30 cellular contexts compared by ENCODE assay signal in the genomic region with DNA sequence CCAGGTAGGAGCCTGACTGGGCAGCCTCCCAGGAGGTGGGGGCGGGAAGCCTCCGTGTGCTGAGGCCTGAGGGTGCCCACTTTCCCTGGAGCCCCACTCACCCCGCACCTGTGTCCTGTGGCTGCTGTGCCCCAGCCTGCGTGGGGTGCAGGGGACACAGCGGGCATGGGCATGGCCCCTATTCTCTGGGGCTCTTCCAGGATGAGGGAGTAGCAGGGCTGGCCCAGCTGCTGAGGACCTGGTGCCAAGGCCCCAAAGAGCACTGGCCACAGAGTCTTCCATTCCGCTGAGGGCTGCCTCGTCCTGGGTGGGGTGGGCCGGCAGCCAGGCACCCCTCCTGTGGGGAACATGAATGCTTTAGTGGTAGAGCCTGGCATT. TPM values are rescaled to one million over a fixed set of nuclear protein-coding genes. Genes with fewer than 3 reads are reported as not detected.
"Had no signal": no experiment of that assay in that cellular context is flagged by ENCODE, and none has a peak within 500 bp of the region (broad histone marks: within the 10 kb centered on the region; RNA-seq: fewer than 3 reads in every experiment).

No MANE protein-coding gene starts in this region.

- DNase-seq: naive thymus-derived CD4-positive, alpha-beta T cell; natural killer cell; nucleus accumbens; ovary; psoas muscle; right cardiac atrium; right lobe of liver; sigmoid colon; small intestine; stimulated activated CD4-positive, alpha-beta T cell treated with anti-CD3 and anti-CD28 coated beads, Interleukin-15, amount 100 ng/mL, for 24 hours; stimulated activated CD4-positive, alpha-beta T cell treated with anti-CD3 and anti-CD28 coated beads, Interleukin-2, amount 100 ng/mL, for 24 hours; stimulated activated CD4-positive, alpha-beta T cell treated with anti-CD3 and anti-CD28 coated beads, Interleukin-2, amount 100 ng/mL, for 48 hours; stimulated activated CD4-positive, alpha-beta T cell treated with anti-CD3 and anti-CD28 coated beads, Interleukin-4, amount 100 ng/mL, for 24 hours; stimulated activated naive CD4-positive, alpha-beta T cell; stimulated activated naive CD8-positive, alpha-beta T cell treated with anti-CD3 and anti-CD28 coated beads, Interleukin-15, amount 100 ng/mL, for 72 hours; stimulated activated naive CD8-positive, alpha-beta T cell treated with anti-CD3 and anti-CD28 coated beads, Interleukin-15, Interleukin-2, amounts not matched to agents 100 U/mL and 50 U/mL, for 24 hours; substantia nigra; testis; tibial artery; transverse colon; upper lobe of right lung; uterus had no signal

- H3K27ac ChIP-seq: neural progenitor cell, neutrophil, ovary, parathyroid adenoma, psoas muscle, right lobe of liver, sigmoid colon, suprapubic skin, testis, tibial artery, transverse colon, upper lobe of right lung, uterus had no signal

- H3K79me2 ChIP-seq: parathyroid adenoma had no signal

- H3K27ac Mint-ChIP-seq: natural killer cell; neural progenitor cell; progenitor cell of endocrine pancreas; stimulated activated memory B cell treated with anti-CD40 and anti-IgM and Interleukin-4, amounts not matched to agents 10 μg/mL and 1 μg/mL and 100 μg/mL, for 72 hours; type B pancreatic cell had no signal

- FAIRE-seq: small intestine had no signal

- H3K27me3 Mint-ChIP-seq: type B pancreatic cell had no signal

- H3K4me2 ChIP-seq: neural progenitor cell had no signal

- H3K9me3 ChIP-seq: neutrophil, ovary, psoas muscle, right lobe of liver, sigmoid colon, suprapubic skin, testis, tibial artery, transverse colon, upper lobe of right lung, uterus had no signal

- H2AFZ ChIP-seq: neural progenitor cell, parathyroid adenoma had no signal

- H3K27me3 ChIP-seq: neural progenitor cell, ovary, right lobe of liver, sigmoid colon, suprapubic skin, testis, tibial artery, upper lobe of right lung, uterus had no signal

- H3K36me3 ChIP-seq: neural progenitor cell, neutrophil, ovary, right lobe of liver, sigmoid colon, suprapubic skin, tibial artery, transverse colon, upper lobe of right lung, uterus had no signal

- H3K4me3 Mint-ChIP-seq: naive thymus-derived CD4-positive, alpha-beta T cell; natural killer cell; nephron; neural progenitor cell; stimulated activated memory B cell treated with anti-CD40 and anti-IgM and Interleukin-4, amounts not matched to agents 10 μg/mL and 1 μg/mL and 100 μg/mL, for 72 hours; stimulated activated naive CD8-positive, alpha-beta T cell treated with anti-CD3 and anti-CD28 coated beads, Interleukin-15, amount 100 ng/mL, for 72 hours; type B pancreatic cell had no signal

- ATAC-seq: naive thymus-derived CD4-positive, alpha-beta T cell; natural killer cell; psoas muscle; right cardiac atrium; right lobe of liver; stimulated activated memory B cell treated with anti-CD40 and anti-IgM and Interleukin-4, amounts not matched to agents 10 μg/mL and 1 μg/mL and 100 μg/mL, for 72 hours; stimulated activated naive CD8-positive, alpha-beta T cell treated with anti-CD3 and anti-CD28 coated beads, Interleukin-15, amount 100 ng/mL, for 72 hours; stimulated activated naive CD8-positive, alpha-beta T cell treated with anti-CD3 and anti-CD28 coated beads, Interleukin-15, Interleukin-2, amounts not matched to agents 100 U/mL and 50 U/mL, for 24 hours; upper lobe of right lung had no signal

- H3K9me3 Mint-ChIP-seq: natural killer cell; nephron; neural progenitor cell; stimulated activated memory B cell treated with anti-CD40 and anti-IgM and Interleukin-4, amounts not matched to agents 10 μg/mL and 1 μg/mL and 100 μg/mL, for 72 hours; stimulated activated naive CD8-positive, alpha-beta T cell treated with anti-CD3 and anti-CD28 coated beads, Interleukin-15, amount 100 ng/mL, for 72 hours; type B pancreatic cell had no signal

- H3K36me3 Mint-ChIP-seq: naive thymus-derived CD4-positive, alpha-beta T cell; natural killer cell; neural progenitor cell; stimulated activated memory B cell treated with anti-CD40 and anti-IgM and Interleukin-4, amounts not matched to agents 10 μg/mL and 1 μg/mL and 100 μg/mL, for 72 hours; type B pancreatic cell had no signal

- H3K4me3 ChIP-seq: neural progenitor cell, ovary, psoas muscle, right lobe of liver, sigmoid colon, suprapubic skin, testis, tibial artery, transverse colon, upper lobe of right lung, uterus had no signal

- H3K4me1 Mint-ChIP-seq: naive thymus-derived CD4-positive, alpha-beta T cell; natural killer cell; stimulated activated memory B cell treated with anti-CD40 and anti-IgM and Interleukin-4, amounts not matched to agents 10 μg/mL and 1 μg/mL and 100 μg/mL, for 72 hours; stimulated activated naive CD8-positive, alpha-beta T cell treated with anti-CD3 and anti-CD28 coated beads, Interleukin-15, amount 100 ng/mL, for 72 hours had no signal

- H3K4me1 ChIP-seq: parathyroid adenoma, psoas muscle, right lobe of liver, sigmoid colon, suprapubic skin, tibial artery, transverse colon, upper lobe of right lung, uterus had no signal

- H3K9ac ChIP-seq: neural progenitor cell, parathyroid adenoma had no signal

RNA-seq across cellular contexts. Expression of a gene that starts 51.7 kb away (rescaled TPM):
- polyA plus RNA-seq: naive thymus-derived CD4-positive, alpha-beta T cell had no signal
